ENCODE assay signal across 23 cellular contexts in genomic region chr5:173069661-173070060, GRCh38.
A peak's percentile ranks its signal among the peaks of the same experiment; 100 is the strongest.
DNase-seq lines count a peak whose midpoint lies in the region; ATAC-seq and TF ChIP-seq lines count a peak whose summit lies in the region.
"Had no signal": no experiment of that assay in that cellular context is flagged by ENCODE, and none has a peak within 500 bp of the region (broad histone marks: within the 10 kb centered on the region; RNA-seq: fewer than 3 reads in every experiment).

No MANE protein-coding gene starts in this region.

- H3K4me1 Mint-ChIP-seq in activated T-cell treated with anti-CD3 and anti-CD28 coated beads, Interleukin-2, amount 50 U/mL, for 24 hours (ENCODE audit: low read depth) = peaks cover 70% of the 10 kb centered on the region
- H3K4me1 Mint-ChIP-seq in stimulated activated effector memory CD8-positive, alpha-beta T cell treated with anti-CD3 and anti-CD28 coated beads, Interleukin-12 subunit alpha, Interleukin-12 subunit beta, amount 100 ng/mL, for 72 hours = peaks cover 59% of the 10 kb centered on the region

- H3K36me3 Mint-ChIP-seq in activated T-cell treated with anti-CD3 and anti-CD28 coated beads, Interleukin-2, amount 50 U/mL, for 24 hours (ENCODE audit: low read depth) = peaks cover 2% of the 10 kb centered on the region
- no peaks in the 10 kb centered on the region for H3K36me3 Mint-ChIP-seq in stimulated activated effector memory CD8-positive, alpha-beta T cell treated with anti-CD3 and anti-CD28 coated beads, Interleukin-12 subunit alpha, Interleukin-12 subunit beta, amount 100 ng/mL, for 72 hours

- H3K4me3 ChIP-seq in choroid plexus epithelial cell (ENCODE audit: low read depth, low read length) = no peak overlapping the region
- H3K4me3 ChIP-seq: A549, coronary artery, heart left ventricle, smooth muscle cell had no signal

- no peak for TF ChIP-seq CTCF in choroid plexus epithelial cell (conservative IDR thresholded peaks at IDR 0.05; ENCODE audit: low read depth, low read length)

- H3K27me3 Mint-ChIP-seq in activated T-cell treated with anti-CD3 and anti-CD28 coated beads, Interleukin-2, amount 50 U/mL, for 24 hours = no peaks in the 10 kb centered on the region

- H3K27ac Mint-ChIP-seq in activated T-cell treated with anti-CD3 and anti-CD28 coated beads, Interleukin-2, amount 50 U/mL, for 24 hours = peak overlapping the region; percentile 58
- peak overlapping the region; percentile 29 for H3K27ac Mint-ChIP-seq in stimulated activated effector memory CD8-positive, alpha-beta T cell treated with anti-CD3 and anti-CD28 coated beads, Interleukin-12 subunit alpha, Interleukin-12 subunit beta, amount 100 ng/mL, for 72 hours
- H3K27ac Mint-ChIP-seq: immature natural killer cell had no signal

- no peak for ATAC-seq in stimulated activated effector memory CD8-positive, alpha-beta T cell treated with anti-CD3 and anti-CD28 coated beads, Interleukin-12 subunit alpha, Interleukin-12 subunit beta, amount 100 ng/mL, for 72 hours
- ATAC-seq: A549, heart left ventricle, left ventricle myocardium superior had no signal

- no peak for DNase-seq in activated T-cell treated with anti-CD3 and anti-CD28 coated beads, Interleukin-2, amount 50 U/mL, for 24 hours
- DNase-seq in activated T-cell treated with anti-CD3 and anti-CD28 coated beads, Interleukin-2, amount 50 U/mL, for 48 hours = no peak
- DNase-seq in Kasumi-1 (lab: John Stamatoyannopoulos, UW) (peak; percentile 25 to 28), choroid plexus epithelial cell (ENCODE audit: low read depth) (peak; percentile 75), hepatic stellate cell (ENCODE audit: low spot score) (no peak), NK-92 (lab: John Stamatoyannopoulos, UW; ENCODE audit: unreplicated experiment) (no peak), cerebellar nuclear complex (lab: John Stamatoyannopoulos, UW) (no peak)
- no peak for DNase-seq in stimulated activated effector memory CD8-positive, alpha-beta T cell treated with anti-CD3 and anti-CD28 coated beads, Interleukin-12 subunit alpha, Interleukin-12 subunit beta, amount 100 ng/mL, for 72 hours (ENCODE audit: low spot score in 2 of 2)
- DNase-seq: activated CD4-positive, alpha-beta T cell treated with anti-CD3 and anti-CD28 coated beads, Interleukin-2, amount 50 U/mL, for 4 hours; activated T-cell treated with anti-CD3 and anti-CD28 coated beads for 4 hours; brain microvascular endothelial cell; C1 segment of cervical spinal cord; heart left ventricle; immature natural killer cell; left ventricle myocardium superior; MM.1S; NCI-H2227 treated with DMSO at 0.1 percent for 48 hours; NCI-H774; Right ventricle myocardium superior; stimulated activated CD4-positive, alpha-beta T cell treated with anti-CD3 and anti-CD28 coated beads, Interleukin-4, amount 100 ng/mL, for 24 hours had no signal

- peak overlapping the region; percentile 41 for H3K4me3 Mint-ChIP-seq in activated T-cell treated with anti-CD3 and anti-CD28 coated beads, Interleukin-2, amount 50 U/mL, for 24 hours
- H3K4me3 Mint-ChIP-seq in stimulated activated effector memory CD8-positive, alpha-beta T cell treated with anti-CD3 and anti-CD28 coated beads, Interleukin-12 subunit alpha, Interleukin-12 subunit beta, amount 100 ng/mL, for 72 hours = no peak overlapping the region

- H3K9me3 Mint-ChIP-seq in activated T-cell treated with anti-CD3 and anti-CD28 coated beads, Interleukin-2, amount 50 U/mL, for 24 hours = no peaks in the 10 kb centered on the region
- H3K9me3 Mint-ChIP-seq in stimulated activated effector memory CD8-positive, alpha-beta T cell treated with anti-CD3 and anti-CD28 coated beads, Interleukin-12 subunit alpha, Interleukin-12 subunit beta, amount 100 ng/mL, for 72 hours = no peaks in the 10 kb centered on the region
- H3K9me3 Mint-ChIP-seq: immature natural killer cell had no signal

Comparison
In these comparisons a context has a peak if more than half of its experiments do, and no peak if none do; other contexts are left out.
1. DNase-seq: peak in Kasumi-1 (2 of 2) and choroid plexus epithelial cell (single experiment); none in activated T-cell treated with anti-CD3 and anti-CD28 coated beads, Interleukin-2, amount 50 U/mL, for 24 hours (single experiment), activated T-cell treated with anti-CD3 and anti-CD28 coated beads, Interleukin-2, amount 50 U/mL, for 48 hours (0 of 2), stimulated activated effector memory CD8-positive, alpha-beta T cell treated with anti-CD3 and anti-CD28 coated beads, Interleukin-12 subunit alpha, Interleukin-12 subunit beta, amount 100 ng/mL, for 72 hours (0 of 2), hepatic stellate cell (single experiment), NK-92 (single experiment) and cerebellar nuclear complex (0 of 2).